25 cellular contexts compared by ENCODE assay signal in the genomic region with DNA sequence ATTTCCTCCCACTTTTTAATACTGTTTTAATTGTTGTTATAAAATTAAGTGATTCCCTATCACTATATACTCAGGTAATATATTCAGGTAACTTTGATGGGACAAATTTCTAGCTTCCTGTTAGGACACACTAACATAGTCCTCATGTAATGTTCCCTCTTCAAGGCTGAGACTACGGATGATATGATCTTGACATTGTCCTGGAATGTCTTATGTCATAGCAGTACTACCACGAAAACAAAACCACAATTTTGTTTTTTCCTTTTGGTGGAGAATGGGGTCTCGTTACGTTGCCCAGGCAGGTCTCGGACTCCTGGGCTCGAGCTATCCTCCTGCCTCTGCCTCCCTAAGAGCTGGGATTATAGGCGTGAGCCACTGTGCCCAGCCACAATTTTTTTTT.
"Had no signal": no experiment of that assay in that cellular context is flagged by ENCODE, and none has a peak within 500 bp of the region (broad histone marks: within the 10 kb centered on the region; RNA-seq: fewer than 3 reads in every experiment).

No MANE protein-coding gene starts in this region.

- DNase-seq: hippocampal formation; kidney glomerular epithelial cell; left colon; left lung; lower lobe of right lung; mammary epithelial cell; mesenchymal stem cell; naive thymus-derived CD8-positive, alpha-beta T cell; nucleus accumbens; pancreas; stimulated activated CD4-positive, alpha-beta T cell treated with anti-CD3 and anti-CD28 coated beads, Interleukin-12 subunit alpha, Interleukin-12 subunit beta, amount 100 ng/mL, for 4 hours; stimulated activated CD4-positive, alpha-beta T cell treated with anti-CD3 and anti-CD28 coated beads, Interleukin-15, amount 100 ng/mL, for 24 hours; stimulated activated CD4-positive, alpha-beta T cell treated with anti-CD3 and anti-CD28 coated beads, Interleukin-4, amount 100 ng/mL, for 24 hours; stimulated activated naive CD4-positive, alpha-beta T cell; transverse colon; upper lobe of left lung had no signal

- H3K27me3 ChIP-seq: left lung, pancreas, right atrium auricular region, transverse colon, upper lobe of left lung, vagina had no signal

- H3K9me3 Mint-ChIP-seq: naive thymus-derived CD8-positive, alpha-beta T cell; nephron; neural crest cell; stimulated activated effector memory CD8-positive, alpha-beta T cell treated with anti-CD3 and anti-CD28 coated beads, Interleukin-12 subunit alpha, Interleukin-12 subunit beta, amount 100 ng/mL, for 72 hours had no signal

- H3K27ac ChIP-seq: left lung, lower lobe of right lung, pancreas, right atrium auricular region, skin epidermis, transverse colon, upper lobe of left lung, vagina had no signal

- H3K27me3 Mint-ChIP-seq: naive thymus-derived CD8-positive, alpha-beta T cell; stimulated activated naive CD8-positive, alpha-beta T cell treated with anti-CD3 and anti-CD28 coated beads, Interleukin-15, Interleukin-2, amounts not matched to agents 100 ng/mL and 50 ng/mL, for 24 hours had no signal

- H3K27ac Mint-ChIP-seq: nephron; stimulated activated effector memory CD8-positive, alpha-beta T cell treated with anti-CD3 and anti-CD28 coated beads, Interleukin-12 subunit alpha, Interleukin-12 subunit beta, amount 100 ng/mL, for 72 hours; stimulated activated naive CD8-positive, alpha-beta T cell treated with anti-CD3 and anti-CD28 coated beads, Interleukin-15, Interleukin-2, amounts not matched to agents 100 ng/mL and 50 ng/mL, for 24 hours had no signal

- H3K4me1 Mint-ChIP-seq: stimulated activated effector memory CD8-positive, alpha-beta T cell treated with anti-CD3 and anti-CD28 coated beads, Interleukin-12 subunit alpha, Interleukin-12 subunit beta, amount 100 ng/mL, for 72 hours had no signal

- H3K36me3 ChIP-seq: pancreas had no signal

- FAIRE-seq: keratinocyte, pancreas had no signal

- ATAC-seq: left colon; left lung; lower lobe of right lung; naive thymus-derived CD8-positive, alpha-beta T cell; pancreas; sciatic nerve; stimulated activated effector memory CD8-positive, alpha-beta T cell treated with anti-CD3 and anti-CD28 coated beads, Interleukin-12 subunit alpha, Interleukin-12 subunit beta, amount 100 ng/mL, for 72 hours had no signal

- H3K4me3 ChIP-seq: left lung, lower lobe of right lung, pancreas, right atrium auricular region, skin epidermis, transverse colon, upper lobe of left lung, vagina had no signal

- H3K4me3 Mint-ChIP-seq: naive thymus-derived CD8-positive, alpha-beta T cell; nephron; neural crest cell; stimulated activated effector memory CD8-positive, alpha-beta T cell treated with anti-CD3 and anti-CD28 coated beads, Interleukin-12 subunit alpha, Interleukin-12 subunit beta, amount 100 ng/mL, for 72 hours; stimulated activated naive CD8-positive, alpha-beta T cell treated with anti-CD3 and anti-CD28 coated beads, Interleukin-15, Interleukin-2, amounts not matched to agents 100 ng/mL and 50 ng/mL, for 24 hours had no signal

- H3K9me3 ChIP-seq: left lung, lower lobe of right lung, pancreas, right atrium auricular region, transverse colon, upper lobe of left lung, vagina had no signal
